ENCODE assay signal across 20 cellular contexts in the genomic region with DNA sequence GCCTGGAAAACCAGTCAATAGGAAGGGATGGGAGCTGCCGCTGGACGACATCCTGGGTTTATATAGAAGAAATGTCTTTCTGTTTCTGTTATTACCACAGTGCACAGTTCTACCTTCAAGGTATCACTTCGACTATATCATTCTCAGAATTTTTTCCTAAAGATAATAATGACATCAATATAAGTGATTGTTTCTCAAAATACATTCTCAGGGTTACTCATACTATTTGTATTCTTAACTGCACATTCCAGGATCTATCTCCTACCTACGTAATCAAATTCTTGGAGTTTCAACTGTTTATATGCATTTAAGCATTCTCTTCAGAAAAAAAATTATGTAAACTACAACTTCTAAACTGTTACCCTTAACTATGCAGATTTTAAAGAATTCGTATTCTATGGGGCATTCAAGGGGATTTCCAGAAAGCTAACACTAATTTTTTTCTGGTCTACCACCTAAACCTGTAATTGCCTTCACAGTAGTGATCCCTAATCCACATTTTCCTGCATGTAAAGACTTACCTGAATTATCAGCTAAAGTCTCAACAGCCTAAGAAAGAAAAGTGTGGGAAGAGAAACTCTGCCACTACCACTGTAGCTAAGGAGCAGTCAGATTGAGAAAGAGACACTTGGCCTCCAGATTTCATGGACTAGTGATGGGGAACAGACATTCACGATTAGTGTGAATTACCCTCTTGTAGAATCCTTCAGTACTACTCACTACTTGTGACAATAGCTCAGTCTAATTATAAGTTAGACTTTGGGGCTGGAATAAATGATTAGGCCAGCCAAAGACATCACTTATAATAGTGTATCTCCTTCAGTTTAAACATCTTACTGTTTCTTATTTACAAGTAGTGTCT. TPM values are rescaled to one million over a fixed set of nuclear protein-coding genes. Genes with fewer than 3 reads are reported as not detected.
"Had no signal": no experiment of that assay in that cellular context is flagged by ENCODE, and none has a peak within 500 bp of the region (broad histone marks: within the 10 kb centered on the region; RNA-seq: fewer than 3 reads in every experiment).

A gene with protein sequence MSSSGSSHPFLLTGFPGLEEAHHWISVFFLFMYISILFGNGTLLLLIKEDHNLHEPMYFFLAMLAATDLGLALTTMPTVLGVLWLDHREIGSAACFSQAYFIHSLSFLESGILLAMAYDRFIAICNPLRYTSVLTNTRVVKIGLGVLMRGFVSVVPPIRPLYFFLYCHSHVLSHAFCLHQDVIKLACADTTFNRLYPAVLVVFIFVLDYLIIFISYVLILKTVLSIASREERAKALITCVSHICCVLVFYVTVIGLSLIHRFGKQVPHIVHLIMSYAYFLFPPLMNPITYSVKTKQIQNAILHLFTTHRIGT (minus strand): TSS at position 51 of the 862 bp plus-strand sequence. CDS start 0 bp downstream, at position 51.

- DNase-seq: activated B cell treated with CpG ODN at 0.5 μM for 24 hours; activated CD4-positive, alpha-beta T cell treated with anti-CD3 and anti-CD28 coated beads, Interleukin-2, amount 10 ng/mL, durations not matched to agents 24 days and 14 days; activated CD8-positive, alpha-beta memory T cell treated with anti-CD3 and anti-CD28 coated beads for 24 hours; activated naive CD4-positive, alpha-beta T cell treated with anti-CD3 and anti-CD28 coated beads, Interleukin-2, amount 50 U/mL, for 16 hours; adrenal gland; body of pancreas; dermis blood vessel endothelial cell; foreskin melanocyte; heart left ventricle; left ventricle myocardium inferior; nephron progenitor cell; spleen; stimulated activated CD4-positive, alpha-beta T cell treated with anti-CD3 and anti-CD28 coated beads, Interleukin-1b, Interleukin-23, amount 100 ng/mL, for 48 hours; stimulated activated naive B cell treated with anti-CD40 and anti-IgM and Interleukin-4, amounts not matched to agents 10 μg/mL and 1 μg/mL and 100 μg/mL, for 72 hours had no signal

- ATAC-seq: body of pancreas, heart left ventricle, sciatic nerve had no signal

- H3K4me1 ChIP-seq: adrenal gland, body of pancreas, esophagus muscularis mucosa, heart left ventricle, left ventricle myocardium inferior, spleen, tibial nerve, vagina had no signal

- H3K9me3 ChIP-seq: adrenal gland, body of pancreas, esophagus muscularis mucosa, heart left ventricle, left ventricle myocardium inferior, spleen, tibial nerve, vagina had no signal

- H3K27me3 ChIP-seq: adrenal gland, body of pancreas, esophagus muscularis mucosa, heart left ventricle, spleen, tibial nerve, vagina had no signal

- H3K27ac ChIP-seq: adrenal gland, body of pancreas, esophagus muscularis mucosa, heart left ventricle, left ventricle myocardium inferior, spleen, tibial nerve, vagina had no signal

- H3K4me3 ChIP-seq: adrenal gland, body of pancreas, esophagus muscularis mucosa, heart left ventricle, left ventricle myocardium inferior, spleen, tibial nerve, vagina had no signal

- H3K36me3 ChIP-seq: adrenal gland, esophagus muscularis mucosa, heart left ventricle, left ventricle myocardium inferior, spleen, tibial nerve, vagina had no signal

RNA-seq across cellular contexts. Expression of the gene that starts here (rescaled TPM):
- total RNA-seq: activated B cell treated with CpG ODN at 0.5 μM for 24 hours; activated CD4-positive, alpha-beta T cell treated with anti-CD3 and anti-CD28 coated beads, Interleukin-2, amount 10 ng/mL, durations not matched to agents 24 days and 14 days; body of pancreas; dermis blood vessel endothelial cell; esophagus muscularis mucosa; left ventricle myocardium inferior; pulmonary artery endothelial cell had no signal
- polyA plus RNA-seq: keratinocyte, spleen had no signal
